15 cellular contexts compared by ENCODE assay signal in the genomic region with DNA sequence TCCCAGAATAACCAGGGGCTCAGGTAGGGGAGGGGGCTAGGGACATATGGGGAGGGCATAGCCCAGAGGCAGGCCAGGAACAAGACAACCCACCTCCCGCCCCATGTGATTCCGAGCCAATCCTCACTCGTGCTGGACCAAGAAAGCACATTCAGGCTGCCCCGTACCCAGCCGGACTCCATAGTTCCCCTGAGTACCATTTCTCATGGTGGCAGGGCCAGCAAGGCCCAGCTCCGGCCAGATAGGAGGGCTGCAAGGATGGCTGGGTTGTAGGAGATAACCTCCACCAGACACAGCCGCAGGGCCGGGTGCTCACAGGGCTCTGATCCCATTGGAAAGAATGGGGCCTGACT. TPM values are rescaled to one million over a fixed set of nuclear protein-coding genes. Genes with fewer than 3 reads are reported as not detected.
A peak's percentile ranks its signal among the peaks of the same experiment; 100 is the strongest.
DNase-seq lines count a peak whose midpoint lies in the region; TF ChIP-seq lines count a peak whose summit lies in the region.
"Had no signal": no experiment of that assay in that cellular context is flagged by ENCODE, and none has a peak within 500 bp of the region (broad histone marks: within the 10 kb centered on the region; RNA-seq: fewer than 3 reads in every experiment).

No MANE protein-coding gene starts in this region.

- H3K27ac ChIP-seq in PC-9 (peak overlapping the region; percentile 80), esophagus muscularis mucosa (replicated peaks in 1 of 4) (peak overlapping the region in 3 of 4 donors; percentile 1 to 68 (median 19))

- H3F3A ChIP-seq in PC-9 (ENCODE audit: insufficient read depth, low read depth): peaks cover 30% of the 10 kb centered on the region

- DNase-seq in PC-9 (no peak), esophagus muscularis mucosa (ENCODE audit: extremely low spot score) (no peak), H4 (ENCODE audit: low spot score) (no peak), GM19240 (ENCODE audit: insufficient read length, low spot score) (no peak), CD14-positive monocyte (ENCODE audit: low spot score) (no peak)
- no peak for DNase-seq in activated CD4-positive, alpha-beta T cell treated with anti-CD3 and anti-CD28 coated beads, Interleukin-2, amount 50 U/mL, for 48 hours
- DNase-seq: activated naive CD4-positive, alpha-beta T cell treated with anti-CD3 and anti-CD28 coated beads, Interleukin-2, amount 50 U/mL, for 16 hours; CD4-positive, alpha-beta memory T cell; left cardiac atrium; stimulated activated CD4-positive, alpha-beta T cell treated with anti-CD3 and anti-CD28 coated beads, Interleukin-2, amount 100 ng/mL, for 24 hours; T-helper 9 cell had no signal

- peaks cover 6% of the 10 kb centered on the region for H3K4me1 Mint-ChIP-seq in CD14-positive monocyte

- H3K4me2 ChIP-seq in PC-9 (peak overlapping the region; percentile 52), skeletal muscle satellite cell (ENCODE audit: low read length) (peak overlapping the region; percentile 68)

- H3K4me1 ChIP-seq in PC-9 (replicated peaks; ENCODE audit: insufficient read depth) (peaks cover 65% of the 10 kb centered on the region), esophagus muscularis mucosa (peaks cover 5 to 17% (median 15%) of the 10 kb centered on the region in 4 donors), skeletal muscle satellite cell (ENCODE audit: control insufficient read depth, insufficient read depth, low read length) (peaks cover 93% of the 10 kb centered on the region)

- POLR2A ChIA-PET in PC-9 (lab: Charles Lee; ENCODE audit: unreplicated experiment): interaction anchor here (0.6 kb wide), 1 partner anchor 26 kb away, joined by 3 read pairs; no protein-coding TSS in a partner anchor

- no peaks in the 10 kb centered on the region for H3K9me2 ChIP-seq in PC-9 (ENCODE audit: insufficient read depth)

- H3K4me3 ChIP-seq in PC-9 (no peak overlapping the region), esophagus muscularis mucosa (no peak overlapping the region), skeletal muscle satellite cell (ENCODE audit: low read length) (peak overlapping the region; percentile 29)
- H3K4me3 ChIP-seq: Peyer's patch had no signal

- H3K36me3 ChIP-seq in PC-9 (ENCODE audit: low read depth) (no peaks in the 10 kb centered on the region), esophagus muscularis mucosa (no peaks in the 10 kb centered on the region), skeletal muscle satellite cell (ENCODE audit: insufficient read depth, low read length) (peaks cover 44% of the 10 kb centered on the region)
- H3K36me3 ChIP-seq: Peyer's patch had no signal

- H3K4me3 Mint-ChIP-seq in CD14-positive monocyte: no peak overlapping the region
- H3K4me3 Mint-ChIP-seq: CD4-positive, alpha-beta memory T cell had no signal

- TSS peak; percentile 53 for BruUV-seq in PC-9 (replicated peaks; lab: Mats Ljungman, UMichigan)

- H3K9me3 Mint-ChIP-seq in CD14-positive monocyte: peaks cover 0 to 2% (median 0%) of the 10 kb centered on the region in 7 donors
- H3K9me3 Mint-ChIP-seq: CD4-positive, alpha-beta memory T cell; stimulated activated naive CD8-positive, alpha-beta T cell treated with anti-CD3 and anti-CD28 coated beads, Interleukin-15, Interleukin-2, amounts not matched to agents 100 ng/mL and 50 ng/mL, for 24 hours had no signal

- H3K9me3 ChIP-seq in PC-9 (ENCODE audit: insufficient read depth, low read depth) (no peaks in the 10 kb centered on the region), esophagus muscularis mucosa (no peaks in the 10 kb centered on the region), skeletal muscle satellite cell (replicated peaks; ENCODE audit: low read length) (no peaks in the 10 kb centered on the region)
- H3K9me3 ChIP-seq: Peyer's patch had no signal

- H3K27me3 ChIP-seq in PC-9 (ENCODE audit: insufficient read depth, low read depth) (no peaks in the 10 kb centered on the region), esophagus muscularis mucosa (no peaks in the 10 kb centered on the region), skeletal muscle satellite cell (ENCODE audit: control insufficient read depth, insufficient read depth, low read length) (no peaks in the 10 kb centered on the region)
- H3K27me3 ChIP-seq: Peyer's patch had no signal

- no peak overlapping the region for H2AFZ ChIP-seq in PC-9

- H3K27me3 Mint-ChIP-seq in CD14-positive monocyte (ENCODE audit: low read depth in 3 of 3): peaks cover 0 to 8% (median 5%) of the 10 kb centered on the region in 3 donors
- H3K27me3 Mint-ChIP-seq: CD4-positive, alpha-beta memory T cell; stimulated activated naive CD8-positive, alpha-beta T cell treated with anti-CD3 and anti-CD28 coated beads, Interleukin-15, Interleukin-2, amounts not matched to agents 100 ng/mL and 50 ng/mL, for 24 hours had no signal

- TF ChIP-seq CTCF in PC-9 (conservative IDR thresholded peaks at IDR 0.05): no peak
- no peak for TF ChIP-seq CTCF in esophagus muscularis mucosa (IDR thresholded peaks at IDR 0.05)
- TF ChIP-seq CTCF in CD14-positive monocyte (IDR thresholded peaks at IDR 0.05): no peak

- peaks cover 45% of the 10 kb centered on the region for H3K79me2 ChIP-seq in PC-9 (ENCODE audit: low read depth)

- peak overlapping the region; percentile 73 for H3K9ac ChIP-seq in skeletal muscle satellite cell (ENCODE audit: low read depth, low read length)

- in situ Hi-C loops in GM18951 (cut with MboI; ENCODE audit: low sequenced_read_pairs, unreplicated experiment): no loop called here

- no peak for TF ChIP-seq EP300 in esophagus muscularis mucosa (IDR thresholded peaks at IDR 0.05)

- H3K27ac Mint-ChIP-seq in CD14-positive monocyte: no peak overlapping the region

- H4K20me1 ChIP-seq in PC-9 (ENCODE audit: insufficient read depth): no peaks in the 10 kb centered on the region

- WGBS in esophagus muscularis mucosa: 84% methylated on average over 5 of the region's 8 CpGs

- intact Hi-C loops in PC-9 (cut with micrococcal nuclease; ENCODE audit: unreplicated experiment) (no loop called here), esophagus muscularis mucosa (cut with DNase I) (no loop called here), CD14-positive monocyte (cut with micrococcal nuclease) (no loop called here)

- TF ChIP-seq POLR2A in GM18951 (IDR thresholded peaks at IDR 0.05; ENCODE audit: extremely low read depth, insufficient read depth, insufficient read length) (peak; percentile 37), esophagus muscularis mucosa (IDR thresholded peaks at IDR 0.05; ENCODE audit: low read depth) (no peak)

- CTCF ChIA-PET in PC-9 (lab: Charles Lee): no interaction called here

- H3K36me3 Mint-ChIP-seq in CD14-positive monocyte: no peaks in the 10 kb centered on the region
- H3K36me3 Mint-ChIP-seq: CD4-positive, alpha-beta memory T cell had no signal

RNA-seq across cellular contexts. Expression of a gene that starts 11.4 kb away (rescaled TPM):
- 8.3 and 14.5 TPM in 2 replicates for total RNA-seq in PC-9 (2021)
- total RNA-seq in esophagus muscularis mucosa: 1 to 10 TPM; 1.2 to 4.1 (median 2.7) TPM
- 44.1 and 94.4 TPM in 2 replicates for total RNA-seq in skeletal muscle satellite cell (2012; rRNA removed)
- 0.53 and 0.91 TPM in 2 replicates for total RNA-seq in H4 (2014; rRNA removed; shearing (Covaris generic))
- polyA plus RNA-seq in CD14-positive monocyte: under 1 TPM; 0.04 to 0.15 TPM

RNA-seq across cellular contexts. Expression of a gene that starts 38.6 kb away (rescaled TPM):
- total RNA-seq in PC-9 (2021) (73.9 and 89.6 TPM in 2 replicates), esophagus muscularis mucosa (10 to 100 TPM; 52.7 to 69.7 (median 60.5) TPM)
- total RNA-seq in skeletal muscle satellite cell (2012; rRNA removed): 37.0 and 43.7 TPM in 2 replicates
- 78.0 and 83.9 TPM in 2 replicates for total RNA-seq in H4 (2014; rRNA removed; shearing (Covaris generic))
- 100 to 1,000 TPM in 1 of 2 donors, 10 to 100 TPM in 1; 95.1 to 103 TPM for polyA plus RNA-seq in CD14-positive monocyte

RNA-seq across cellular contexts. Expression of a gene that starts 54.9 kb away (rescaled TPM):
- 7.1 and 9.6 TPM in 2 replicates for total RNA-seq in PC-9 (2021)
- 1 to 10 TPM; 1.7 to 2.5 (median 1.8) TPM for total RNA-seq in esophagus muscularis mucosa
- total RNA-seq in skeletal muscle satellite cell (2012; rRNA removed): 0.87 and 1.3 TPM in 2 replicates
- not detected in 2 replicates for total RNA-seq in H4 (2014; rRNA removed; shearing (Covaris generic))
- polyA plus RNA-seq in CD14-positive monocyte: not detected
- total RNA-seq: CD4-positive, alpha-beta memory T cell had no signal
- polyA plus RNA-seq: CD4-positive, alpha-beta memory T cell had no signal
